34 cellular contexts compared by ENCODE assay signal in genomic region chr12:110513842-110514241, GRCh38. TPM values are rescaled to one million over a fixed set of nuclear protein-coding genes. Genes with fewer than 3 reads are reported as not detected.
"Had no signal": no experiment of that assay in that cellular context is flagged by ENCODE, and none has a peak within 500 bp of the region (broad histone marks: within the 10 kb centered on the region; RNA-seq: fewer than 3 reads in every experiment).

No MANE protein-coding gene starts in this region.

- ATAC-seq: activated CD4-positive, CD25-positive, alpha-beta regulatory T cell treated with anti-CD3 and anti-CD28 coated beads, Interleukin-2, amount 50 U/mL, for 24 hours; activated CD8-positive, alpha-beta memory T cell treated with anti-CD3 and anti-CD28 coated beads, Interleukin-2, amount 10 ng/mL, durations not matched to agents 7 days and 5 days; activated CD8-positive, alpha-beta T cell treated with anti-CD3 and anti-CD28 coated beads, Interleukin-2, amount 10 ng/mL, durations not matched to agents 7 days and 5 days; esophagus mucosa; T-helper 17 cell had no signal

- FAIRE-seq: astrocyte, bronchial epithelial cell, frontal cortex had no signal

- DNase-seq: activated B cell treated with CpG ODN at 0.5 μM for 24 hours; activated CD4-positive, alpha-beta memory T cell treated with anti-CD3 and anti-CD28 coated beads for 36 hours; activated CD4-positive, alpha-beta T cell treated with anti-CD3 and anti-CD28 coated beads, Interleukin-2, amount 10 ng/mL, durations not matched to agents 24 days and 14 days; activated CD8-positive, alpha-beta memory T cell treated with anti-CD3 and anti-CD28 coated beads, Interleukin-2, amount 10 ng/mL, durations not matched to agents 7 days and 5 days; activated CD8-positive, alpha-beta memory T cell treated with anti-CD3 and anti-CD28 coated beads, Interleukin-2, amount 50 U/mL, for 4 hours; activated CD8-positive, alpha-beta T cell treated with anti-CD3 and anti-CD28 coated beads, Interleukin-2, amount 10 ng/mL, durations not matched to agents 7 days and 5 days; activated effector memory CD4-positive, alpha-beta T cell treated with anti-CD3 and anti-CD28 coated beads, Interleukin-2, amount 50 U/mL, for 16 hours; activated naive CD4-positive, alpha-beta T cell treated with anti-CD3 and anti-CD28 coated beads, Interleukin-2, amount 50 U/mL, for 16 hours; activated T-cell treated with anti-CD3 and anti-CD28 coated beads, Interleukin-2, amount 50 U/mL, for 1 hour; activated T-cell treated with anti-CD3 and anti-CD28 coated beads, Interleukin-2, amount 50 U/mL, for 48 hours; amniotic stem cell; anterior cingulate cortex; brain microvascular endothelial cell; dorsolateral prefrontal cortex; effector memory CD4-positive, alpha-beta T cell; endodermal cell; foreskin fibroblast; head of caudate nucleus; T-helper 17 cell; T1000; WERI-Rb-1 had no signal

- H3K4me3 Mint-ChIP-seq: activated B cell treated with CpG ODN at 0.5 μM for 24 hours; activated CD4-positive, alpha-beta memory T cell treated with anti-CD3 and anti-CD28 coated beads for 36 hours; activated CD4-positive, alpha-beta T cell treated with anti-CD3 and anti-CD28 coated beads, Interleukin-2, amount 10 ng/mL, durations not matched to agents 24 days and 14 days; activated CD8-positive, alpha-beta memory T cell treated with anti-CD3 and anti-CD28 coated beads, Interleukin-2, amount 10 ng/mL, durations not matched to agents 7 days and 5 days; activated CD8-positive, alpha-beta T cell treated with anti-CD3 and anti-CD28 coated beads, Interleukin-2, amount 10 ng/mL, durations not matched to agents 7 days and 5 days; activated naive CD8-positive, alpha-beta T cell; activated T-helper 1 cell treated with anti-CD3 and anti-CD28 coated beads, Interleukin-12 subunit alpha, Interleukin-12 subunit beta, Interleukin-2, Interleukin-4 antibody, amounts not matched to agents 30 ng/mL and 10 ng/mL and 1 ng/mL, durations not matched to agents 14 hours and 24 hours and 36 hours; central memory CD8-positive, alpha-beta T cell; dendritic cell treated with granulocyte-macrophage colony-stimulating factor and Interleukin-4, amounts not matched to agents 40 ng/mL and 50 ng/mL, for 4 days; endodermal cell; T-helper 17 cell; T-helper 2 cell treated with Interferon-gamma antibody and Interleukin-4, amounts not matched to agents 5 μg/mL and 100 μg/mL, for 36 hours had no signal

- H3K4me1 Mint-ChIP-seq: activated B cell treated with CpG ODN at 0.5 μM for 24 hours; activated CD8-positive, alpha-beta memory T cell treated with anti-CD3 and anti-CD28 coated beads, Interleukin-2, amount 10 ng/mL, durations not matched to agents 7 days and 5 days; central memory CD8-positive, alpha-beta T cell; endodermal cell had no signal

- H3K4me3 ChIP-seq: coronary artery, dorsolateral prefrontal cortex had no signal

- H3K27me3 ChIP-seq: brain microvascular endothelial cell, dorsolateral prefrontal cortex had no signal

- H3K27ac Mint-ChIP-seq: activated B cell treated with CpG ODN at 0.5 μM for 24 hours; activated CD4-positive, alpha-beta memory T cell treated with anti-CD3 and anti-CD28 coated beads for 36 hours; activated CD4-positive, alpha-beta T cell treated with anti-CD3 and anti-CD28 coated beads, Interleukin-2, amount 10 ng/mL, durations not matched to agents 24 days and 14 days; activated CD8-positive, alpha-beta memory T cell treated with anti-CD3 and anti-CD28 coated beads, Interleukin-2, amount 10 ng/mL, durations not matched to agents 7 days and 5 days; activated CD8-positive, alpha-beta T cell treated with anti-CD3 and anti-CD28 coated beads, Interleukin-2, amount 10 ng/mL, durations not matched to agents 7 days and 5 days; activated naive CD8-positive, alpha-beta T cell; activated T-helper 1 cell treated with anti-CD3 and anti-CD28 coated beads, Interleukin-12 subunit alpha, Interleukin-12 subunit beta, Interleukin-2, Interleukin-4 antibody, amounts not matched to agents 30 ng/mL and 10 ng/mL and 1 ng/mL, durations not matched to agents 14 hours and 24 hours and 36 hours; activated T-helper 2 cell treated with anti-CD3 and anti-CD28 coated beads, Interferon-gamma antibody, Interleukin-2, Interleukin-4, amounts not matched to agents 10 μg/mL and 5 μg/mL and 100 μg/mL, durations not matched to agents 14 hours and 24 hours and 36 hours; dendritic cell treated with granulocyte-macrophage colony-stimulating factor and Interleukin-4, amounts not matched to agents 40 ng/mL and 50 ng/mL, for 4 days; endodermal cell; T-helper 17 cell; T-helper 2 cell treated with Interferon-gamma antibody and Interleukin-4, amounts not matched to agents 5 μg/mL and 100 μg/mL, for 36 hours had no signal

- H3K9me3 Mint-ChIP-seq: activated B cell treated with CpG ODN at 0.5 μM for 24 hours; activated CD4-positive, alpha-beta memory T cell treated with anti-CD3 and anti-CD28 coated beads for 36 hours; activated CD4-positive, alpha-beta T cell treated with anti-CD3 and anti-CD28 coated beads, Interleukin-2, amount 10 ng/mL, durations not matched to agents 24 days and 14 days; activated T-helper 1 cell treated with anti-CD3 and anti-CD28 coated beads, Interleukin-12 subunit alpha, Interleukin-12 subunit beta, Interleukin-2, Interleukin-4 antibody, amounts not matched to agents 30 ng/mL and 10 ng/mL and 1 ng/mL, durations not matched to agents 14 hours and 24 hours and 36 hours; activated T-helper 2 cell treated with anti-CD3 and anti-CD28 coated beads, Interferon-gamma antibody, Interleukin-2, Interleukin-4, amounts not matched to agents 10 μg/mL and 5 μg/mL and 100 μg/mL, durations not matched to agents 14 hours and 24 hours and 36 hours; central memory CD8-positive, alpha-beta T cell; dendritic cell treated with granulocyte-macrophage colony-stimulating factor and Interleukin-4, amounts not matched to agents 40 ng/mL and 50 ng/mL, for 4 days; endodermal cell; T-helper 2 cell treated with Interferon-gamma antibody and Interleukin-4, amounts not matched to agents 5 μg/mL and 100 μg/mL, for 36 hours had no signal

- H3K27ac ChIP-seq: brain microvascular endothelial cell, coronary artery, dorsolateral prefrontal cortex, WERI-Rb-1 had no signal

- H3K36me3 ChIP-seq: brain microvascular endothelial cell, WERI-Rb-1 had no signal

- H3K27me3 Mint-ChIP-seq: activated B cell treated with CpG ODN at 0.5 μM for 24 hours; activated CD4-positive, alpha-beta memory T cell treated with anti-CD3 and anti-CD28 coated beads for 36 hours; activated CD8-positive, alpha-beta memory T cell treated with anti-CD3 and anti-CD28 coated beads, Interleukin-2, amount 10 ng/mL, durations not matched to agents 7 days and 5 days; central memory CD8-positive, alpha-beta T cell; dendritic cell treated with granulocyte-macrophage colony-stimulating factor and Interleukin-4, amounts not matched to agents 40 ng/mL and 50 ng/mL, for 4 days had no signal

- H3K36me3 Mint-ChIP-seq: activated CD4-positive, alpha-beta memory T cell treated with anti-CD3 and anti-CD28 coated beads for 36 hours; activated CD8-positive, alpha-beta memory T cell treated with anti-CD3 and anti-CD28 coated beads, Interleukin-2, amount 10 ng/mL, durations not matched to agents 7 days and 5 days; activated naive CD8-positive, alpha-beta T cell had no signal

RNA-seq across cellular contexts. Expression of gene RAD9B, which starts 11.7 kb away (rescaled TPM):
- total RNA-seq: epithelial cell of proximal tubule had no signal
